ENCODE assay signal across 30 cellular contexts in the genomic region with DNA sequence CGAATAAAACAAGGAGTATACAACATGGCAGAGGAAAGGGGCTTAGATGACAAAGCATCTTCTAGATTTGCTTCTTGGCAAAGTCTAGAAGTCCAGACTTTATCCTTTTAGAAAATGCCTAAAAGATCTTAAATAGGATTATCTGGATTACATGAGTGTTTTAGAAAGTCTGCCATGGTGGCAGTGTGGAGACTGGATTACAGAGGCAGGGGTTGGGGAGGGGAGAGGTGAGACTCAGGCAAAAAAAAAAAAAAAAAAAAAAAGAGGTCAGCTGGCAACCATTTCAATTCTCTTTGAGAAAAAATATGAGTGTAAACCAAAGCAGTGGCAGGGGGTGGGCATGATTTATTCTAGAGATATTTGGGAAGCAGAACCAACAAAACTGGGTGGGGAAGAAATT.
"Had no signal": no experiment of that assay in that cellular context is flagged by ENCODE, and none has a peak within 500 bp of the region (broad histone marks: within the 10 kb centered on the region; RNA-seq: fewer than 3 reads in every experiment).

No MANE protein-coding gene starts in this region.

- H3K27ac ChIP-seq: colonic mucosa, dorsolateral prefrontal cortex, esophagus squamous epithelium, testis, vagina had no signal

- H3K27me3 Mint-ChIP-seq: activated B cell treated with CpG ODN at 0.5 μM for 24 hours; activated CD4-positive, alpha-beta T cell treated with anti-CD3 and anti-CD28 coated beads for 36 hours; effector memory CD8-positive, alpha-beta T cell; naive B cell; stimulated activated naive B cell treated with anti-CD40 and anti-IgM and Interleukin-4, amounts not matched to agents 10 μg/mL and 1 μg/mL and 100 μg/mL, for 72 hours had no signal

- H3K27ac Mint-ChIP-seq: activated B cell treated with CpG ODN at 0.5 μM for 24 hours; activated CD4-positive, alpha-beta T cell treated with anti-CD3 and anti-CD28 coated beads for 36 hours; activated naive CD4-positive, alpha-beta T cell treated with anti-CD3 and anti-CD28 coated beads for 36 hours; T-helper 1 cell treated with Interleukin-12 subunit alpha and Interleukin-12 subunit beta and Interleukin-4 antibody, amounts not matched to agents 30 μg/mL and 1 μg/mL, for 36 hours had no signal

- H3K9me3 ChIP-seq: colonic mucosa, esophagus squamous epithelium, gastrocnemius medialis, testis, vagina had no signal

- DNase-seq: activated B cell treated with CpG ODN at 0.5 μM for 24 hours; activated CD4-positive, alpha-beta T cell treated with anti-CD3 and anti-CD28 coated beads for 36 hours; activated CD4-positive, alpha-beta T cell treated with anti-CD3 and anti-CD28 coated beads, Interleukin-2, amount 50 U/mL, for 4 hours; activated CD8-positive, alpha-beta memory T cell treated with anti-CD3 and anti-CD28 coated beads for 24 hours; activated CD8-positive, alpha-beta memory T cell treated with anti-CD3 and anti-CD28 coated beads, Interleukin-2, amount 50 U/mL, for 4 hours; activated effector memory CD4-positive, alpha-beta T cell treated with Interleukin-2 at 50 U/mL for 16 hours; activated naive CD4-positive, alpha-beta T cell treated with anti-CD3 and anti-CD28 coated beads for 36 hours; activated T-cell treated with anti-CD3 and anti-CD28 coated beads, Interleukin-2, amount 50 U/mL, for 4 hours; aorta; brain microvascular endothelial cell; central memory CD4-positive, alpha-beta T cell; colonic mucosa; dorsolateral prefrontal cortex; effector memory CD8-positive, alpha-beta T cell; esophagus squamous epithelium; gastrocnemius medialis; hypothalamus; left ventricle myocardium superior; naive B cell; nucleus accumbens; posterior cingulate gyrus; small intestine; stimulated activated CD4-positive, alpha-beta T cell treated with anti-CD3 and anti-CD28 coated beads, Interleukin-15, amount 100 ng/mL, for 24 hours; stimulated activated naive B cell treated with anti-CD40 and anti-IgM and Interleukin-4, amounts not matched to agents 10 μg/mL and 1 μg/mL and 100 μg/mL, for 72 hours; T1000; testis; trophoblast cell had no signal

- H3K4me3 Mint-ChIP-seq: activated B cell treated with CpG ODN at 0.5 μM for 24 hours; activated CD4-positive, alpha-beta T cell treated with anti-CD3 and anti-CD28 coated beads for 36 hours; activated naive CD4-positive, alpha-beta T cell treated with anti-CD3 and anti-CD28 coated beads for 36 hours; activated T-cell treated with anti-CD3 and anti-CD28 coated beads, Interleukin-2, amount 50 U/mL, for 4 hours; effector memory CD8-positive, alpha-beta T cell; naive B cell; stimulated activated naive B cell treated with anti-CD40 and anti-IgM and Interleukin-4, amounts not matched to agents 10 μg/mL and 1 μg/mL and 100 μg/mL, for 72 hours; T-helper 1 cell treated with Interleukin-12 subunit alpha and Interleukin-12 subunit beta and Interleukin-4 antibody, amounts not matched to agents 30 μg/mL and 1 μg/mL, for 36 hours had no signal

- H3K4me1 ChIP-seq: colonic mucosa, testis, vagina had no signal

- H3K36me3 ChIP-seq: brain microvascular endothelial cell, colonic mucosa, esophagus squamous epithelium, gastrocnemius medialis, vagina had no signal

- ATAC-seq: activated CD4-positive, alpha-beta T cell treated with anti-CD3 and anti-CD28 coated beads for 36 hours; activated T-cell treated with anti-CD3 and anti-CD28 coated beads, Interleukin-2, amount 50 U/mL, for 4 hours; effector memory CD8-positive, alpha-beta T cell; left ventricle myocardium superior; sciatic nerve; stimulated activated naive B cell treated with anti-CD40 and anti-IgM and Interleukin-4, amounts not matched to agents 10 μg/mL and 1 μg/mL and 100 μg/mL, for 72 hours had no signal

- H3K4me3 ChIP-seq: colonic mucosa, dorsolateral prefrontal cortex, esophagus squamous epithelium, gastrocnemius medialis, testis, vagina had no signal

- H3K27me3 ChIP-seq: brain microvascular endothelial cell, colonic mucosa, dorsolateral prefrontal cortex, esophagus squamous epithelium, gastrocnemius medialis, testis, vagina had no signal

- H3K9me3 Mint-ChIP-seq: effector memory CD8-positive, alpha-beta T cell had no signal
